10 cellular contexts compared by ENCODE assay signal in the genomic region with DNA sequence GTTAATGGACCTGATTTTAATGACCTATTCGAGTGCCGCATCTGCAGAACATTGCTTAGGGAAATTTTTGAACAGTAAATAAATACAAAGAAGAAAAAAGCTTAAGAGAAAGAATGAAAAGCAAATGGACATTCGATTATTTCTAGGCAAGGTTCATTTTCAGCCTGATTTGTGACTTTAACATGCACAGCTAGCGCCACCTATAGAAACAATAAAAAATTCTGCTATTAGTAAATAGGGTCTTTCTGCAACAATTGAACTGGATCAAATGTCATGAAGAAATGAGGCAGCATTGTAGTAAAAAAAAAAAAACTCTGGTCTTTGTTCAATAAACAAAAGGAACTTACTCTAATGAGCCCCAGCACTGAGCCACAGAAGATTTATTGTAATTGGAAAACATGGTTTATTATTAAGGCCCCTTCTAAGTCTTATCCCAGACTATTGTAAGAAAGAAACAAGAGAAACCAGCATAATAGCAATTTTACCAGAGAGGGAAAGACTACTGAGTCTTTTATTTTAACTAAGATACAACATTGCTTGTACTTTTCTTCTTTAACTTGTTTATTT. TPM values are rescaled to one million over a fixed set of nuclear protein-coding genes. Genes with fewer than 3 reads are reported as not detected.
DNase-seq lines count a peak whose midpoint lies in the region; ATAC-seq and TF ChIP-seq lines count a peak whose summit lies in the region.
"Had no signal": no experiment of that assay in that cellular context is flagged by ENCODE, and none has a peak within 500 bp of the region (broad histone marks: within the 10 kb centered on the region; RNA-seq: fewer than 3 reads in every experiment).

No MANE protein-coding gene starts in this region.

- H3K27ac Mint-ChIP-seq in Caco-2 (ENCODE audit: unreplicated experiment) = no peak overlapping the region
- H3K27ac Mint-ChIP-seq: T-cell had no signal

- TF ChIP-seq POLR2A in vagina (IDR thresholded peaks at IDR 0.05) = no peak

- no peaks in the 10 kb centered on the region for H3K36me3 ChIP-seq in Caco-2 (ENCODE audit: control insufficient read depth, insufficient read depth, low read length)
- no peaks in the 10 kb centered on the region for H3K36me3 ChIP-seq in adipocyte (ENCODE audit: control insufficient read depth, insufficient read depth, low read length, severe bottlenecking)
- H3K36me3 ChIP-seq in liver (ENCODE audit: control insufficient read depth in 4 of 4, insufficient read depth in 3 of 4, low read depth in 1 of 4, low read length in 3 of 4) = no peaks in the 10 kb centered on the region
- no peaks in the 10 kb centered on the region for H3K36me3 ChIP-seq in vagina
- H3K36me3 ChIP-seq: HAP-1 had no signal

- peak; percentile 47 to 70 for TF ChIP-seq CTCF in Caco-2 (IDR thresholded peaks at IDR 0.05; ENCODE audit: insufficient read depth in 1 of 2, low read depth in 1 of 2, low read length in 1 of 2, severe bottlenecking in 1 of 2, unreplicated experiment in 1 of 2)
- peak; percentile 16 for TF ChIP-seq CTCF in liver (IDR thresholded peaks at IDR 0.05; ENCODE audit: low read depth, low read length, missing input control)
- peak in 1 of 3 experiments; percentile 32 for TF ChIP-seq CTCF in vagina (IDR thresholded peaks at IDR 0.05)

- H3K27me3 ChIP-seq in Caco-2 (replicated peaks; ENCODE audit: control insufficient read depth, insufficient read depth, low read length) = no peaks in the 10 kb centered on the region
- H3K27me3 ChIP-seq in adipocyte (replicated peaks; ENCODE audit: control insufficient read depth, insufficient read depth, low read length) = no peaks in the 10 kb centered on the region
- H3K27me3 ChIP-seq in liver (ENCODE audit: control insufficient read depth in 4 of 4, insufficient read depth in 4 of 4, low read length in 3 of 4) = peaks cover 0 to 6% (median 0%) of the 10 kb centered on the region in 4 donors
- no peaks in the 10 kb centered on the region for H3K27me3 ChIP-seq in vagina

- H3K9me3 ChIP-seq in Caco-2 (no peaks in the 10 kb centered on the region), adipocyte (ENCODE audit: control insufficient read depth, low read length) (no peaks in the 10 kb centered on the region), liver (ENCODE audit: control insufficient read depth in 4 of 4, low read length in 3 of 4) (no peaks in the 10 kb centered on the region), vagina (no peaks in the 10 kb centered on the region)
- H3K9me3 ChIP-seq: HAP-1 had no signal

- H3K4me3 ChIP-seq in Caco-2 (ENCODE audit: low read depth, low read length) (no peak overlapping the region), adipocyte (ENCODE audit: low read length) (no peak overlapping the region), liver (ENCODE audit: low read depth in 1 of 3, low read length in 3 of 3) (no peak overlapping the region), vagina (no peak overlapping the region)
- H3K4me3 ChIP-seq: HAP-1 had no signal

- H3K4me1 ChIP-seq in Caco-2 (no peaks in the 10 kb centered on the region), adipocyte (ENCODE audit: control insufficient read depth, insufficient read depth, low read length) (peaks cover 33% of the 10 kb centered on the region), liver (ENCODE audit: control insufficient read depth in 4 of 4, insufficient read depth in 4 of 4, low read length in 3 of 4) (no peaks in the 10 kb centered on the region), vagina (peaks cover 12% of the 10 kb centered on the region)

- no TSS peak for BruUV-seq in Caco-2 (replicated peaks; lab: Mats Ljungman, UMichigan)

- no peaks in the 10 kb centered on the region for H3K4me1 Mint-ChIP-seq in Caco-2 (ENCODE audit: low read depth, unreplicated experiment)
- H3K4me1 Mint-ChIP-seq: T-cell had no signal

- CTCF ChIA-PET in Caco-2 (lab: Charles Lee) = interaction anchor here (0.7 kb wide), 1 partner anchor 1891 kb away, joined by 6 read pairs; no protein-coding TSS in a partner anchor

- H3K4me3 Mint-ChIP-seq in Caco-2 (ENCODE audit: unreplicated experiment) = no peak overlapping the region
- H3K4me3 Mint-ChIP-seq: T-cell had no signal

- intact Hi-C loops in Caco-2 (cut with micrococcal nuclease; ENCODE audit: unreplicated experiment) (loop anchor here (2.0 to 5.0 kb wide), 3 partner anchors 41 to 226 kb away; no protein-coding TSS in a partner anchor), vagina (cut with DNase I) (no loop called here)

- TF ChIP-seq RAD21 in liver (IDR thresholded peaks at IDR 0.05) = peak; percentile 37 to 52

- H3K9me3 Mint-ChIP-seq in Caco-2 (ENCODE audit: unreplicated experiment) = no peaks in the 10 kb centered on the region
- H3K9me3 Mint-ChIP-seq: T-cell had no signal

- ATAC-seq in GM18858 (IDR thresholded peaks at IDR 0.05; ENCODE audit: unreplicated experiment) = no peak
- ATAC-seq: T-cell had no signal

- POLR2A ChIA-PET in Caco-2 (lab: Charles Lee) = no interaction called here

- H3K27me3 Mint-ChIP-seq in Caco-2 (ENCODE audit: insufficient read depth, unreplicated experiment) = peaks cover 11% of the 10 kb centered on the region

- 44% methylated on average over 4 of the region's 4 CpGs for WGBS in liver

- H3K36me3 Mint-ChIP-seq in Caco-2 (ENCODE audit: insufficient read depth, unreplicated experiment) = no peaks in the 10 kb centered on the region
- H3K36me3 Mint-ChIP-seq: T-cell had no signal

- DNase-seq in Caco-2 = no peak
- peak; percentile 9 for DNase-seq in HuH-7 (ENCODE audit: low spot score)
- peak; percentile 73 for DNase-seq in adipocyte (ENCODE audit: low read depth)
- DNase-seq in D341Med (ENCODE audit: low spot score) = no peak
- DNase-seq in NCI-H2196 (lab: John Stamatoyannopoulos, UW; ENCODE audit: unreplicated experiment) = no peak
- DNase-seq in vagina (ENCODE audit: extremely low spot score in 2 of 2) = no peak
- DNase-seq: T-cell had no signal

- H3K9ac ChIP-seq in adipocyte (ENCODE audit: low read length) (peak overlapping the region; percentile 76), liver (ENCODE audit: low read depth in 1 of 2, low read length in 2 of 2) (no peak overlapping the region)

- H3K27ac ChIP-seq in liver (ENCODE audit: low read depth in 1 of 2, low read length in 2 of 2) (no peak overlapping the region), vagina (no peak overlapping the region)

TF ChIP-seq in liver, 16 proteins besides CTCF, POLR2A, EP300 and RAD21:
- no peak for TF ChIP-seq RXRA (IDR thresholded peaks at IDR 0.05)
TF ChIP-seq in liver: peak in this region for 0.

RNA-seq across cellular contexts. Expression of a gene that starts 41.4 kb away (rescaled TPM):
- total RNA-seq in Caco-2 (2022) = 240 and 255 TPM in 2 replicates
- total RNA-seq in liver = 100 to 1,000 TPM; 156 to 173 TPM
- 100 to 1,000 TPM; 214 to 252 TPM for polyA plus RNA-seq in liver
- total RNA-seq in vagina = 87.9 TPM

Comparison
In these comparisons a context has a peak if more than half of its experiments do, and no peak if none do; other contexts are left out.
1. DNase-seq: peak in HuH-7 (single experiment) and adipocyte (single experiment); none in Caco-2 (0 of 2), D341Med (single experiment), NCI-H2196 (single experiment) and vagina (0 of 2).